In the genomic region with DNA sequence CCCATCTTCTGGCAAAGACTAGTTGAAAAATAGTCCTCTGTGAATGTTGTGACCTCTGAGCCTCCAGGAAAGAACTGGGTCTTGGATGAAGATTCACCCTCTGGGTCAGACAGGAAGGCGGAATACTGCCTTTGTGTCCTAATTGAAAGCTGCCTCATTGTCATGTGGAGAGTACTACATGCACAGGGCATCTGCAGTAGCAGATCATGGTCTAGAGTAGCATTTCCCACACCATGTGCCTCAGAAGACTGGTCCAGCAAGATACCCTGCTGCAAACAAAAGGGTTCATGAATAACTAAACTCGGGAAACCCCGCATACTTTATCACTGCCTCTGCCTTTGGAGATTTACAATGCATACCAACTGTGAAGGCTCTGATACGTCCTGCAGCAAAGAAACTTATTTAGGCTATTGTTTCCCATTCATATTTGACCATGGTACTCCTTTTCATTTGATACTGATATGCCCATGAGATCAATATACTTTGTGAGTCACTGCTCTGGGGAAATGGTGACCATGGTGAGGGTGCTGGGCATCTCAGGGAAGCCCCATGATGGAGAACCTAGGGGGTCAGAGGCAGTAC, we compare ENCODE assay signal across 1 cellular context.
TF ChIP-seq lines count a peak whose summit lies in the region.

No MANE protein-coding gene starts in this region.

TF ChIP-seq in GM12878, 131 proteins besides CTCF, POLR2A, EP300 and RAD21:
- TF ChIP-seq, protein P1, sequence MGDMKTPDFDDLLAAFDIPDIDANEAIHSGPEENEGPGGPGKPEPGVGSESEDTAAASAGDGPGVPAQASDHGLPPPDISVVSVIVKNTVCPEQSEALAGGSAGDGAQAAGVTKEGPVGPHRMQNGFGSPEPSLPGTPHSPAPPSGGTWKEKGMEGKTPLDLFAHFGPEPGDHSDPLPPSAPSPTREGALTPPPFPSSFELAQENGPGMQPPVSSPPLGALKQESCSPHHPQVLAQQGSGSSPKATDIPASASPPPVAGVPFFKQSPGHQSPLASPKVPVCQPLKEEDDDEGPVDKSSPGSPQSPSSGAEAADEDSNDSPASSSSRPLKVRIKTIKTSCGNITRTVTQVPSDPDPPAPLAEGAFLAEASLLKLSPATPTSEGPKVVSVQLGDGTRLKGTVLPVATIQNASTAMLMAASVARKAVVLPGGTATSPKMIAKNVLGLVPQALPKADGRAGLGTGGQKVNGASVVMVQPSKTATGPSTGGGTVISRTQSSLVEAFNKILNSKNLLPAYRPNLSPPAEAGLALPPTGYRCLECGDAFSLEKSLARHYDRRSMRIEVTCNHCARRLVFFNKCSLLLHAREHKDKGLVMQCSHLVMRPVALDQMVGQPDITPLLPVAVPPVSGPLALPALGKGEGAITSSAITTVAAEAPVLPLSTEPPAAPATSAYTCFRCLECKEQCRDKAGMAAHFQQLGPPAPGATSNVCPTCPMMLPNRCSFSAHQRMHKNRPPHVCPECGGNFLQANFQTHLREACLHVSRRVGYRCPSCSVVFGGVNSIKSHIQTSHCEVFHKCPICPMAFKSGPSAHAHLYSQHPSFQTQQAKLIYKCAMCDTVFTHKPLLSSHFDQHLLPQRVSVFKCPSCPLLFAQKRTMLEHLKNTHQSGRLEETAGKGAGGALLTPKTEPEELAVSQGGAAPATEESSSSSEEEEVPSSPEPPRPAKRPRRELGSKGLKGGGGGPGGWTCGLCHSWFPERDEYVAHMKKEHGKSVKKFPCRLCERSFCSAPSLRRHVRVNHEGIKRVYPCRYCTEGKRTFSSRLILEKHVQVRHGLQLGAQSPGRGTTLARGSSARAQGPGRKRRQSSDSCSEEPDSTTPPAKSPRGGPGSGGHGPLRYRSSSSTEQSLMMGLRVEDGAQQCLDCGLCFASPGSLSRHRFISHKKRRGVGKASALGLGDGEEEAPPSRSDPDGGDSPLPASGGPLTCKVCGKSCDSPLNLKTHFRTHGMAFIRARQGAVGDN (IDR thresholded peaks at IDR 0.05): 0 out of 2 replicates have a peak, but pooled peaks have one; percentile 14
- TF ChIP-seq, protein P2, sequence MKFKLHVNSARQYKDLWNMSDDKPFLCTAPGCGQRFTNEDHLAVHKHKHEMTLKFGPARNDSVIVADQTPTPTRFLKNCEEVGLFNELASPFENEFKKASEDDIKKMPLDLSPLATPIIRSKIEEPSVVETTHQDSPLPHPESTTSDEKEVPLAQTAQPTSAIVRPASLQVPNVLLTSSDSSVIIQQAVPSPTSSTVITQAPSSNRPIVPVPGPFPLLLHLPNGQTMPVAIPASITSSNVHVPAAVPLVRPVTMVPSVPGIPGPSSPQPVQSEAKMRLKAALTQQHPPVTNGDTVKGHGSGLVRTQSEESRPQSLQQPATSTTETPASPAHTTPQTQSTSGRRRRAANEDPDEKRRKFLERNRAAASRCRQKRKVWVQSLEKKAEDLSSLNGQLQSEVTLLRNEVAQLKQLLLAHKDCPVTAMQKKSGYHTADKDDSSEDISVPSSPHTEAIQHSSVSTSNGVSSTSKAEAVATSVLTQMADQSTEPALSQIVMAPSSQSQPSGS (IDR thresholded peaks at IDR 0.05; ENCODE audit: low read length): no peak
- TF ChIP-seq BMI1 (IDR thresholded peaks at IDR 0.05; ENCODE audit: borderline replicate concordance): no peak
